Comparison of ENCODE assay signal across 18 cellular contexts in the genomic region with DNA sequence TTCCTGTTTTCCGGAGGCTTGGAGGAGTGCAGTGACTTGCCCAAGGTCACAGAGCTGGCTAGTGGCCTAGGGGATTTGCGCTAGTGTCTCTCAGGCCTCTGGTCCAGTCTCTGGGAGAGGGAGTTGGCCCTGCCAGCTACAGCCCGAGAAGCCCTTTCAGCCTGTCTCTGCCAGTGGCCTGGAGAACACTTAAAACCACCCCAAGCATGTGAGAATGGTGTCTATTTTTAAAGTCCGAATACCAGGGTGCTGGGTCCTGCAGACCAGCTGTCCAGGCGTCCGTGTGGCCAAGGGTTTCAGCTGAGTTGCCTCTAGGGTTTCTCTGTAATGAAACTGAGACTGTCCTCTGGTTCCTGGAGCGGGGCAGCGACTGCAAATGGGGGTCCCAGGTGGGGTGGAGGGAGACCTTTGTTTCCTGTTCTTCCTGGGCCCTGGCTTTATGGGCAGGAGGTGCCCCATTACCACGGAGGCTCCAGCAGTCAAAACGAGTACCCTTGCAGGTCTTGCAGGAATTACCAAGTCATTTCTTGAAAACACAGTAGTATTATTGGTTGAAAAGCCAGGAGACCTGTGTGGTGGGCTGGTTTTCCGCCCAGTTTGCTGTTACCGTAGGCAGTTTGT. TPM values are rescaled to one million over a fixed set of nuclear protein-coding genes. Genes with fewer than 3 reads are reported as not detected.
DNase-seq lines count a peak whose midpoint lies in the region; ATAC-seq and TF ChIP-seq lines count a peak whose summit lies in the region.
"Had no signal": no experiment of that assay in that cellular context is flagged by ENCODE, and none has a peak within 500 bp of the region (broad histone marks: within the 10 kb centered on the region; RNA-seq: fewer than 3 reads in every experiment).

No MANE protein-coding gene starts in this region.

- ATAC-seq in gastroesophageal sphincter, result no peak
- ATAC-seq in activated CD8-positive, alpha-beta memory T cell treated with anti-CD3 and anti-CD28 coated beads, Interleukin-2, amount 10 ng/mL, durations not matched to agents 7 days and 5 days, result no peak
- ATAC-seq: activated CD8-positive, alpha-beta T cell treated with anti-CD3 and anti-CD28 coated beads, Interleukin-2, amount 10 ng/mL, durations not matched to agents 7 days and 5 days had no signal

- H4K20me1 ChIP-seq in OCI-LY3 (ENCODE audit: insufficient read depth, low read length), result no peaks in the 10 kb centered on the region

- CTCF ChIA-PET in activated CD8-positive, alpha-beta memory T cell treated with anti-CD3 and anti-CD28 coated beads, Interleukin-2, amount 10 ng/mL, durations not matched to agents 7 days and 5 days (lab: Charles Lee), result interaction anchor here (1.2 to 3.0 kb wide), 3 partner anchors 10 to 11 kb away, joined by 3 to 15 read pairs (median 11); no protein-coding TSS in a partner anchor

- no peak overlapping the region for H3K4me3 ChIP-seq in OCI-LY3 (ENCODE audit: low read length)
- H3K4me3 ChIP-seq in gastroesophageal sphincter, result no peak overlapping the region
- H3K4me3 ChIP-seq in thyroid gland (replicated peaks in 1 of 3), result no peak overlapping the region
- H3K4me3 ChIP-seq: GM12878 had no signal

- peaks cover 22% of the 10 kb centered on the region for H3K4me1 Mint-ChIP-seq in nephron
- peaks cover 3% of the 10 kb centered on the region for H3K4me1 Mint-ChIP-seq in activated CD8-positive, alpha-beta memory T cell treated with anti-CD3 and anti-CD28 coated beads, Interleukin-2, amount 10 ng/mL, durations not matched to agents 7 days and 5 days

- H3K79me2 ChIP-seq in OCI-LY3 (ENCODE audit: low read length), result no peaks in the 10 kb centered on the region

- H3K9me3 Mint-ChIP-seq in nephron, result no peaks in the 10 kb centered on the region
- H3K9me3 Mint-ChIP-seq in activated CD8-positive, alpha-beta memory T cell treated with anti-CD3 and anti-CD28 coated beads, Interleukin-2, amount 10 ng/mL, durations not matched to agents 7 days and 5 days (ENCODE audit: low read depth), result no peaks in the 10 kb centered on the region
- H3K9me3 Mint-ChIP-seq: activated T-helper 1 cell treated with anti-CD3 and anti-CD28 coated beads, Interleukin-12 subunit alpha, Interleukin-12 subunit beta, Interleukin-2, Interleukin-4 antibody, amounts not matched to agents 30 ng/mL and 10 ng/mL and 1 ng/mL, durations not matched to agents 14 hours and 24 hours and 36 hours; mesothelial cell of epicardium had no signal

- peaks cover 4% of the 10 kb centered on the region for H3K27me3 Mint-ChIP-seq in nephron (ENCODE audit: low read depth)
- H3K27me3 Mint-ChIP-seq in activated CD8-positive, alpha-beta memory T cell treated with anti-CD3 and anti-CD28 coated beads, Interleukin-2, amount 10 ng/mL, durations not matched to agents 7 days and 5 days, result peaks cover 29% of the 10 kb centered on the region

- peak overlapping the region; percentile 8 to 32 (median 14) for H3K27ac Mint-ChIP-seq in nephron
- no peak overlapping the region for H3K27ac Mint-ChIP-seq in activated CD8-positive, alpha-beta memory T cell treated with anti-CD3 and anti-CD28 coated beads, Interleukin-2, amount 10 ng/mL, durations not matched to agents 7 days and 5 days
- H3K27ac Mint-ChIP-seq: activated CD8-positive, alpha-beta T cell treated with anti-CD3 and anti-CD28 coated beads, Interleukin-2, amount 10 ng/mL, durations not matched to agents 7 days and 5 days; activated T-helper 1 cell treated with anti-CD3 and anti-CD28 coated beads, Interleukin-12 subunit alpha, Interleukin-12 subunit beta, Interleukin-2, Interleukin-4 antibody, amounts not matched to agents 30 ng/mL and 10 ng/mL and 1 ng/mL, durations not matched to agents 14 hours and 24 hours and 36 hours; mesothelial cell of epicardium had no signal

- no peak overlapping the region for H3K4me2 ChIP-seq in OCI-LY3 (ENCODE audit: low read length)

- TF ChIP-seq POLR2A in gastroesophageal sphincter (IDR thresholded peaks at IDR 0.05) (no peak), thyroid gland (IDR thresholded peaks at IDR 0.05) (peak in 1 of 2 donors; percentile 15)

- intact Hi-C loops in thyroid gland (cut with DNase I), result no loop called here

- no peaks in the 10 kb centered on the region for H3K9me3 ChIP-seq in OCI-LY3 (ENCODE audit: insufficient read depth, low read length)
- no peaks in the 10 kb centered on the region for H3K9me3 ChIP-seq in gastroesophageal sphincter
- H3K9me3 ChIP-seq in thyroid gland, result no peaks in the 10 kb centered on the region

- DNase-seq in thyroid gland (peak; percentile 56 to 73), RPMI8226 (no peak), NCI-H510A treated with DMSO at 0.1 percent for 48 hours (lab: John Stamatoyannopoulos, UW) (no peak)
- DNase-seq in activated CD8-positive, alpha-beta memory T cell treated with anti-CD3 and anti-CD28 coated beads, Interleukin-2, amount 10 ng/mL, durations not matched to agents 7 days and 5 days, result no peak
- DNase-seq in activated CD8-positive, alpha-beta memory T cell treated with anti-CD3 and anti-CD28 coated beads for 24 hours, result no peak
- DNase-seq: activated CD8-positive, alpha-beta T cell treated with anti-CD3 and anti-CD28 coated beads, Interleukin-2, amount 10 ng/mL, durations not matched to agents 7 days and 5 days; caudate nucleus; effector CD8-positive, alpha-beta T cell; kidney; NCI-H1417 treated with DMSO at 0.1 percent for 48 hours; NCI-H2171; NCI-H774 had no signal

- H3K4me1 ChIP-seq in OCI-LY3 (ENCODE audit: low read length) (peaks cover 2% of the 10 kb centered on the region; the same call in 1 of the 2 replicates), gastroesophageal sphincter (peaks cover 0 to 35% (median 5%) of the 10 kb centered on the region in 3 donors), thyroid gland (peaks cover 5 to 16% of the 10 kb centered on the region in 2 donors)

- 49 to 55% methylated on average over 4 to 5 of the region's 12 CpGs for WGBS in gastroesophageal sphincter (ENCODE audit: low coverage in 1 of 2), 2 donors
- 60 to 66% methylated on average over 10 to 12 of the region's 12 CpGs for WGBS in thyroid gland, 2 donors

- H3K36me3 ChIP-seq in OCI-LY3 (replicated peaks; ENCODE audit: low read depth, low read length) (no peaks in the 10 kb centered on the region), gastroesophageal sphincter (peaks cover 0 to 7% of the 10 kb centered on the region in 2 donors), thyroid gland (peaks cover 0 to 3% of the 10 kb centered on the region in 2 donors)

- no peak for TF ChIP-seq EP300 in gastroesophageal sphincter (IDR thresholded peaks at IDR 0.05)

- TF ChIP-seq CTCF in OCI-LY3 (IDR thresholded peaks at IDR 0.05; ENCODE audit: low read depth, low read length), result no peak
- no peak for TF ChIP-seq CTCF in gastroesophageal sphincter (IDR thresholded peaks at IDR 0.05)
- TF ChIP-seq CTCF in nephron (IDR thresholded peaks at IDR 0.05; ENCODE audit: unreplicated experiment in 3 of 3), result no peak
- TF ChIP-seq CTCF in thyroid gland (IDR thresholded peaks at IDR 0.05), result no peak

- H3K27me3 ChIP-seq in OCI-LY3 (ENCODE audit: low read depth, low read length) (peaks cover 5% of the 10 kb centered on the region; the same call in 1 of the 2 replicates), gastroesophageal sphincter (no peaks in the 10 kb centered on the region), thyroid gland (no peaks in the 10 kb centered on the region)

- peak overlapping the region; percentile 27; the same call in 1 of the 2 replicates for H2AFZ ChIP-seq in OCI-LY3 (ENCODE audit: low read depth, low read length)

- peak overlapping the region; percentile 90 to 94 (median 93) for H3K4me3 Mint-ChIP-seq in nephron
- H3K4me3 Mint-ChIP-seq in activated CD8-positive, alpha-beta memory T cell treated with anti-CD3 and anti-CD28 coated beads, Interleukin-2, amount 10 ng/mL, durations not matched to agents 7 days and 5 days, result no peak overlapping the region
- H3K4me3 Mint-ChIP-seq: activated CD8-positive, alpha-beta T cell treated with anti-CD3 and anti-CD28 coated beads, Interleukin-2, amount 10 ng/mL, durations not matched to agents 7 days and 5 days; activated T-helper 1 cell treated with anti-CD3 and anti-CD28 coated beads, Interleukin-12 subunit alpha, Interleukin-12 subunit beta, Interleukin-2, Interleukin-4 antibody, amounts not matched to agents 30 ng/mL and 10 ng/mL and 1 ng/mL, durations not matched to agents 14 hours and 24 hours and 36 hours had no signal

- H3K36me3 Mint-ChIP-seq in nephron (ENCODE audit: low read depth), result peaks cover 5% of the 10 kb centered on the region
- H3K36me3 Mint-ChIP-seq in activated CD8-positive, alpha-beta memory T cell treated with anti-CD3 and anti-CD28 coated beads, Interleukin-2, amount 10 ng/mL, durations not matched to agents 7 days and 5 days, result no peaks in the 10 kb centered on the region

- H3K27ac ChIP-seq in OCI-LY3 (ENCODE audit: low read length) (no peak overlapping the region), gastroesophageal sphincter (peak overlapping the region in 3 of 4 donors; percentile 92 to 93 (median 93)), thyroid gland (peak overlapping the region in 2 of 3 donors; percentile 36 to 62)

- no peak overlapping the region for H3K9ac ChIP-seq in OCI-LY3 (ENCODE audit: low read length)

RNA-seq across cellular contexts. Expression of a gene that starts 2.2 kb away (rescaled TPM):
- 10 to 100 TPM; 11.5 to 29.9 (median 19.4) TPM for total RNA-seq in gastroesophageal sphincter
- total RNA-seq in thyroid gland, result 10 to 100 TPM in 3 of 4 donors, 1 to 10 TPM in 1; 9.7 to 18.0 (median 12.4) TPM
- total RNA-seq in activated CD8-positive, alpha-beta memory T cell treated with anti-CD3 and anti-CD28 coated beads, Interleukin-2, amount 10 ng/mL, durations not matched to agents 7 days and 5 days, result under 1 TPM; 0.05 to 0.09 TPM

RNA-seq across cellular contexts. Expression of a gene that starts 39.6 kb away (rescaled TPM):
- 1 to 10 TPM in 1 of 4 donors, not detected in 3; 3.0 TPM for total RNA-seq in gastroesophageal sphincter
- not detected for total RNA-seq in thyroid gland
- total RNA-seq in activated CD8-positive, alpha-beta memory T cell treated with anti-CD3 and anti-CD28 coated beads, Interleukin-2, amount 10 ng/mL, durations not matched to agents 7 days and 5 days, result not detected
- total RNA-seq: activated CD8-positive, alpha-beta T cell treated with anti-CD3 and anti-CD28 coated beads, Interleukin-2, amount 10 ng/mL, durations not matched to agents 7 days and 5 days; activated T-helper 1 cell treated with anti-CD3 and anti-CD28 coated beads, Interleukin-12 subunit alpha, Interleukin-12 subunit beta, Interleukin-2, Interleukin-4 antibody, amounts not matched to agents 30 ng/mL and 10 ng/mL and 1 ng/mL, durations not matched to agents 14 hours and 24 hours and 36 hours; GM12878; kidney had no signal

RNA-seq across cellular contexts. Expression of a gene that starts 42.7 kb away (rescaled TPM):
- total RNA-seq in gastroesophageal sphincter, result 100 to 1,000 TPM; 679 to 924 (median 775) TPM
- total RNA-seq in thyroid gland, result 1,000 to 10,000 TPM in 3 of 4 donors, 100 to 1,000 TPM in 1; 809 to 4,142 (median 1,511) TPM
- total RNA-seq in activated CD8-positive, alpha-beta memory T cell treated with anti-CD3 and anti-CD28 coated beads, Interleukin-2, amount 10 ng/mL, durations not matched to agents 7 days and 5 days, result 1,000 to 10,000 TPM; 1,759 to 1,893 TPM

Comparison
In these comparisons a context has a peak if more than half of its experiments do, and no peak if none do; other contexts are left out.
1. DNase-seq: peak in thyroid gland (2 of 2); none in RPMI8226 (single experiment), activated CD8-positive, alpha-beta memory T cell treated with anti-CD3 and anti-CD28 coated beads, Interleukin-2, amount 10 ng/mL, durations not matched to agents 7 days and 5 days (single experiment), NCI-H510A treated with DMSO at 0.1 percent for 48 hours (single experiment) and activated CD8-positive, alpha-beta memory T cell treated with anti-CD3 and anti-CD28 coated beads for 24 hours (single experiment).
2. RNA of a gene that starts 2.2 kb away (total RNA-seq): 11.5 to 29.9 TPM in gastroesophageal sphincter and 9.7 to 18.0 TPM in thyroid gland; 0.05 to 0.09 TPM in activated CD8-positive, alpha-beta memory T cell treated with anti-CD3 and anti-CD28 coated beads, Interleukin-2, amount 10 ng/mL, durations not matched to agents 7 days and 5 days; every median in the first group is over 4 times any median in the second.